ENCODE assay signal across 8 cellular contexts in genomic region chr1:32965251-32965643, GRCh38. TPM values are rescaled to one million over a fixed set of nuclear protein-coding genes. Genes with fewer than 3 reads are reported as not detected.
DNase-seq lines count a peak whose midpoint lies in the region; ATAC-seq and TF ChIP-seq lines count a peak whose summit lies in the region.

No MANE protein-coding gene starts in this region.

- H3K9me3 Mint-ChIP-seq in Caco-2 (ENCODE audit: unreplicated experiment) (peaks cover 10% of the 10 kb centered on the region), osteocyte (ENCODE audit: unreplicated experiment) (no peaks in the 10 kb centered on the region)
- H3K9me3 Mint-ChIP-seq in effector memory CD8-positive, alpha-beta T cell: no peaks in the 10 kb centered on the region

- H2AFZ ChIP-seq in OCI-LY3 (ENCODE audit: low read depth, low read length): peak overlapping the region; percentile 47; the same call in 1 of the 2 replicates

- no peak for ATAC-seq in effector memory CD8-positive, alpha-beta T cell (replicated peaks)

- H3K27me3 Mint-ChIP-seq in Caco-2 (ENCODE audit: insufficient read depth, unreplicated experiment) (peaks cover 8% of the 10 kb centered on the region), osteocyte (ENCODE audit: unreplicated experiment) (peaks cover 8% of the 10 kb centered on the region)
- H3K27me3 Mint-ChIP-seq in effector memory CD8-positive, alpha-beta T cell: peaks cover 0 to 6% of the 10 kb centered on the region in 2 donors

- intact Hi-C loops in Caco-2 (cut with micrococcal nuclease; ENCODE audit: unreplicated experiment): no loop called here

- H3K27ac Mint-ChIP-seq in Caco-2 (ENCODE audit: unreplicated experiment): no peak overlapping the region
- H3K27ac Mint-ChIP-seq in effector memory CD8-positive, alpha-beta T cell: peak overlapping the region; percentile 78 to 86
- peak overlapping the region; percentile 96 for H3K27ac Mint-ChIP-seq in osteocyte (ENCODE audit: unreplicated experiment)

- H3K9ac ChIP-seq in OCI-LY3 (ENCODE audit: low read length): peak overlapping the region; percentile 41

- peak overlapping the region; percentile 9; the same call in 1 of the 2 replicates for H3K27ac ChIP-seq in OCI-LY3 (ENCODE audit: low read length)

- H3K4me1 ChIP-seq in Caco-2 (0 out of 2 replicates have a peak, but pooled peaks cover 10% of the 10 kb centered on the region), OCI-LY3 (ENCODE audit: low read length) (peaks cover 25% of the 10 kb centered on the region)

- BruUV-seq in Caco-2 (replicated peaks; lab: Mats Ljungman, UMichigan): no TSS peak

- H3K4me3 ChIP-seq in Caco-2 (ENCODE audit: low read depth, low read length) (peak overlapping the region; percentile 21; the same call in 1 of the 2 replicates), OCI-LY3 (ENCODE audit: low read length) (peak overlapping the region; percentile 77)

- DNase-seq in Caco-2: no peak
- DNase-seq in effector memory CD8-positive, alpha-beta T cell: no peak
- no peak for DNase-seq in osteocyte (ENCODE audit: extremely low spot score, unreplicated experiment)
- no peak for DNase-seq in NCI-H1694 (lab: John Stamatoyannopoulos, UW)
- DNase-seq in HPDE6-E6E7 (ENCODE audit: extremely low spot score): no peak
- DNase-seq in stimulated activated CD4-positive, alpha-beta T cell treated with anti-CD3 and anti-CD28 coated beads, Interleukin-4, amount 100 ng/mL, for 24 hours: no peak
- DNase-seq in LoVo (ENCODE audit: low spot score): no peak

- H3K36me3 Mint-ChIP-seq in Caco-2 (ENCODE audit: insufficient read depth, unreplicated experiment): peaks cover 6% of the 10 kb centered on the region
- peaks cover 26% of the 10 kb centered on the region for H3K36me3 Mint-ChIP-seq in effector memory CD8-positive, alpha-beta T cell (ENCODE audit: insufficient read depth)
- H3K36me3 Mint-ChIP-seq in osteocyte (ENCODE audit: unreplicated experiment): no peaks in the 10 kb centered on the region

- H4K20me1 ChIP-seq in OCI-LY3 (ENCODE audit: insufficient read depth, low read length): peaks cover 22% of the 10 kb centered on the region

- H3K36me3 ChIP-seq in Caco-2 (ENCODE audit: control insufficient read depth, insufficient read depth, low read length) (no peaks in the 10 kb centered on the region), OCI-LY3 (replicated peaks; ENCODE audit: low read depth, low read length) (no peaks in the 10 kb centered on the region)

- H3K9me3 ChIP-seq in Caco-2: no peaks in the 10 kb centered on the region
- H3K9me3 ChIP-seq in OCI-LY3 (ENCODE audit: insufficient read depth, low read length): no peaks in the 10 kb centered on the region

- POLR2A ChIA-PET in Caco-2 (lab: Charles Lee): interaction anchor here (1.0 to 1.2 kb wide), 7 partner anchors 12 to 116 kb away, joined by 3 to 7 read pairs (median 4); partner anchors contain the start of gene AZIN2

- H3K4me1 Mint-ChIP-seq in Caco-2 (ENCODE audit: low read depth, unreplicated experiment): peaks cover 15% of the 10 kb centered on the region
- peaks cover 25 to 28% of the 10 kb centered on the region in 2 donors for H3K4me1 Mint-ChIP-seq in effector memory CD8-positive, alpha-beta T cell (ENCODE audit: low read depth in 2 of 2)
- H3K4me1 Mint-ChIP-seq in osteocyte (ENCODE audit: unreplicated experiment): peaks cover 27% of the 10 kb centered on the region

- H3K4me3 Mint-ChIP-seq in Caco-2 (ENCODE audit: unreplicated experiment) (peak overlapping the region; percentile 63), osteocyte (ENCODE audit: unreplicated experiment) (peak overlapping the region; percentile 77)
- H3K4me3 Mint-ChIP-seq in effector memory CD8-positive, alpha-beta T cell: peak overlapping the region; percentile 81 to 84

- H3K27me3 ChIP-seq in Caco-2 (replicated peaks; ENCODE audit: control insufficient read depth, insufficient read depth, low read length): no peaks in the 10 kb centered on the region
- no peaks in the 10 kb centered on the region for H3K27me3 ChIP-seq in OCI-LY3 (ENCODE audit: low read depth, low read length)

- TF ChIP-seq CTCF in Caco-2 (IDR thresholded peaks at IDR 0.05; ENCODE audit: insufficient read depth in 1 of 2, low read depth in 1 of 2, low read length in 1 of 2, severe bottlenecking in 1 of 2, unreplicated experiment in 1 of 2): no peak
- TF ChIP-seq CTCF in OCI-LY3 (IDR thresholded peaks at IDR 0.05; ENCODE audit: low read depth, low read length): no peak
- TF ChIP-seq CTCF in osteocyte (IDR thresholded peaks at IDR 0.05): no peak

- CTCF ChIA-PET in Caco-2 (lab: Charles Lee): interaction anchor here (0.6 to 0.9 kb wide), 3 partner anchors 25 to 39 kb away, joined by 3 to 5 read pairs (median 4); no protein-coding TSS in a partner anchor

- H3K79me2 ChIP-seq in OCI-LY3 (ENCODE audit: low read length): peaks cover 39% of the 10 kb centered on the region

- peak overlapping the region; percentile 72 for H3K4me2 ChIP-seq in OCI-LY3 (ENCODE audit: low read length)

RNA-seq across cellular contexts. Expression of gene RNF19B, which starts 0.6 kb away (rescaled TPM):
- total RNA-seq in Caco-2 (2022) (13.9 and 14.5 TPM in 2 replicates), osteocyte (12.6 and 15.3 TPM in 2 replicates)
